ENCODE assay signal across 2 cellular contexts in genomic region chr15:46394463-46394862, GRCh38.
TF ChIP-seq lines count a peak whose summit lies in the region.

No MANE protein-coding gene starts in this region.

TF ChIP-seq in GM23338, 12 proteins besides CTCF, POLR2A, EP300 and RAD21 (continued from another document):
- no peak for TF ChIP-seq ZNF462 (CRISPR knock-in tag; IDR thresholded peaks at IDR 0.05)
- TF ChIP-seq, protein P1, sequence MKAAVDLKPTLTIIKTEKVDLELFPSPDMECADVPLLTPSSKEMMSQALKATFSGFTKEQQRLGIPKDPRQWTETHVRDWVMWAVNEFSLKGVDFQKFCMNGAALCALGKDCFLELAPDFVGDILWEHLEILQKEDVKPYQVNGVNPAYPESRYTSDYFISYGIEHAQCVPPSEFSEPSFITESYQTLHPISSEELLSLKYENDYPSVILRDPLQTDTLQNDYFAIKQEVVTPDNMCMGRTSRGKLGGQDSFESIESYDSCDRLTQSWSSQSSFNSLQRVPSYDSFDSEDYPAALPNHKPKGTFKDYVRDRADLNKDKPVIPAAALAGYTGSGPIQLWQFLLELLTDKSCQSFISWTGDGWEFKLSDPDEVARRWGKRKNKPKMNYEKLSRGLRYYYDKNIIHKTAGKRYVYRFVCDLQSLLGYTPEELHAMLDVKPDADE (IDR thresholded peaks at IDR 0.05) = no peak
- no peak for TF ChIP-seq REST (IDR thresholded peaks at IDR 0.05; ENCODE audit: unreplicated experiment)
- no peak for TF ChIP-seq ZNF114 (CRISPR knock-in tag; IDR thresholded peaks at IDR 0.05)
- TF ChIP-seq ZNF331 (CRISPR knock-in tag; IDR thresholded peaks at IDR 0.05; ENCODE audit: low read depth) = no peak
- no peak for TF ChIP-seq NANOG (IDR thresholded peaks at IDR 0.05; ENCODE audit: borderline replicate concordance)
TF ChIP-seq in GM23338: peak in this region for 0.

TF ChIP-seq in WTC11, 78 proteins besides CTCF, POLR2A, EP300 and RAD21 (continued from another document):
- TF ChIP-seq E2F4 (CRISPR knock-in tag; IDR thresholded peaks at IDR 0.05; ENCODE audit: borderline replicate concordance, low read depth) (no peak), ZNF416 (CRISPR knock-in tag; IDR thresholded peaks at IDR 0.05) (no peak), SMAD3 (CRISPR knock-in tag; IDR thresholded peaks at IDR 0.05; ENCODE audit: borderline replicate concordance) (no peak), TEAD4 (CRISPR knock-in tag; IDR thresholded peaks at IDR 0.05) (no peak)
